8 cellular contexts compared by ENCODE assay signal in the genomic region with DNA sequence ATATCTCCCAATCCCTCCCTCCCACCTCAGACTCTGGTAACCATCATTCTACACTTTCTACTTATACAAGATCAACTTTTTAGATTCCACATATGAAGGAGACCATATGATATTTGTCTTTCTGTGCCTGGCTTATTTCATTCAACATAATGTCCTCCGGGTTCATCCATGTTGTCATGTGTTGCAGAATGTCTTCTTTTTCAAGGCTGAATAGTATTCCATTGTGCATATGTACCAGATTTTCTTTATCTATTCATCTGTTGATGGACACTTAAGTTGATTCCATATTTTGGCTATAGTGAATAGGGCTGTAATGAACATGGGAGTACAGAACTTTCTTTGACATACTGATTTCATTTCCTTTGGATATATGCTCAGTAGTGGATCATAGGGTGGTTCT.
"Had no signal": no experiment of that assay in that cellular context is flagged by ENCODE, and none has a peak within 500 bp of the region (broad histone marks: within the 10 kb centered on the region; RNA-seq: fewer than 3 reads in every experiment).

No MANE protein-coding gene starts in this region.

- DNase-seq: GDM1, GF-D8 had no signal

- FAIRE-seq: G401.6, GM12878, GM12891, GM12892, GM18507, GM19239 had no signal

- ATAC-seq: GM12878 had no signal

- H3K4me3 ChIP-seq: GM12878 had no signal
